Comparison of ENCODE assay signal across 9 cellular contexts in the genomic region with DNA sequence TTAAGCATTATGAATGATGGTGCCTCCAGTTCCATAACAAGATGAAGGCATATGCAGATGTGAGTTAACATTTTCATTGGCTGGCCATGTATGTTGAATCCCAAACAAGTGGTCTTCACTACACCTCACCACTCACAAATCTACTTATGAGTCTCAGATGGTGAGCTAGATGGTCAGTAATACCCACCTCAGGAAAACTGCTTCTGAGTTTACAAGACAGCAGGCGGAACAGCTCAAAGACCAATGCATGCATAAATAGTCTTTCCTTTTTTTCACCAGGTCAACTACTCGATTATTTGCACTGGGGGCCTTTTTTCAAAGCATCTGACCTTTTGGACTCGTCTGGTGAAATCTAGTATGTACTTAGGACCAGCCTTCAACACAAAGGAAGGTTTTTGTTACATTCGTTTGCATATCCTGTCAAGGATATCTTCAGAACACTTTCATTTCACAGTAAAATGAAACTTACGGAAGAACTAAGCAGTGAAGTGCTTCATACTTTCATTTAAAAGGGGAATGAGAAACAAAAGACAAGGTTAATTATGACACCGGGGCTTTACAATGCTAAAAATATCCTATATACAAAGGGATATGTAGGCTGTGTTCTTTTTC. TPM values are rescaled to one million over a fixed set of nuclear protein-coding genes. Genes with fewer than 3 reads are reported as not detected.
DNase-seq lines count a peak whose midpoint lies in the region; ATAC-seq and TF ChIP-seq lines count a peak whose summit lies in the region.
"Had no signal": no experiment of that assay in that cellular context is flagged by ENCODE, and none has a peak within 500 bp of the region (broad histone marks: within the 10 kb centered on the region; RNA-seq: fewer than 3 reads in every experiment).

No MANE protein-coding gene starts in this region.

- no peaks in the 10 kb centered on the region for H3K36me3 Mint-ChIP-seq in activated T-cell treated with anti-CD3 and anti-CD28 coated beads, Interleukin-2, amount 50 U/mL, for 24 hours (ENCODE audit: low read depth)

- H2AFZ ChIP-seq in smooth muscle cell (ENCODE audit: low read depth): no peak overlapping the region

- DNase-seq in activated T-cell treated with anti-CD3 and anti-CD28 coated beads, Interleukin-2, amount 50 U/mL, for 24 hours: no peak
- DNase-seq in activated T-cell treated with anti-CD3 and anti-CD28 coated beads, Interleukin-2, amount 50 U/mL, for 48 hours: no peak
- peak; percentile 12 for DNase-seq in HuH-7 (ENCODE audit: low spot score)
- DNase-seq in smooth muscle cell (lab: John Stamatoyannopoulos, UW; ENCODE audit: unreplicated experiment): no peak
- DNase-seq in kidney tubule cell (ENCODE audit: low spot score): no peak
- DNase-seq in NCI-H446 (lab: John Stamatoyannopoulos, UW): no peak
- DNase-seq in body of pancreas: no peak
- DNase-seq: SHP77 had no signal

- H3K36me3 ChIP-seq in smooth muscle cell (ENCODE audit: low read depth): no peaks in the 10 kb centered on the region
- no peaks in the 10 kb centered on the region for H3K36me3 ChIP-seq in body of pancreas (replicated peaks in 1 of 2; ENCODE audit: insufficient read depth in 1 of 2, low read depth in 2 of 2)

- peaks cover 34% of the 10 kb centered on the region for H3K27me3 Mint-ChIP-seq in activated T-cell treated with anti-CD3 and anti-CD28 coated beads, Interleukin-2, amount 50 U/mL, for 24 hours

- no peak overlapping the region for H3K4me2 ChIP-seq in smooth muscle cell

- no peak overlapping the region for H3K9ac ChIP-seq in smooth muscle cell (ENCODE audit: low read depth)

- H3K4me1 Mint-ChIP-seq in activated T-cell treated with anti-CD3 and anti-CD28 coated beads, Interleukin-2, amount 50 U/mL, for 24 hours (ENCODE audit: low read depth): peaks cover 17% of the 10 kb centered on the region

- TF ChIP-seq POLR2A in body of pancreas (IDR thresholded peaks at IDR 0.05): no peak

- H3K79me2 ChIP-seq in smooth muscle cell (ENCODE audit: low read depth): no peaks in the 10 kb centered on the region

- no peaks in the 10 kb centered on the region for H3K9me3 Mint-ChIP-seq in activated T-cell treated with anti-CD3 and anti-CD28 coated beads, Interleukin-2, amount 50 U/mL, for 24 hours

- peak overlapping the region; percentile 9 for H3K4me3 Mint-ChIP-seq in activated T-cell treated with anti-CD3 and anti-CD28 coated beads, Interleukin-2, amount 50 U/mL, for 24 hours

- WGBS in smooth muscle cell (ENCODE audit: low lambda C conversion rate): 71% methylated on average over 6 of the region's 6 CpGs
- WGBS in body of pancreas, 2 donors: 24 to 38% methylated on average over 6 of the region's 6 CpGs

- H3K9me3 ChIP-seq in smooth muscle cell (replicated peaks; ENCODE audit: low read depth) (no peaks in the 10 kb centered on the region), body of pancreas (no peaks in the 10 kb centered on the region)

- H3K27ac ChIP-seq in smooth muscle cell (ENCODE audit: low read depth) (no peak overlapping the region), body of pancreas (no peak overlapping the region)

- no peaks in the 10 kb centered on the region for H3F3A ChIP-seq in smooth muscle cell (ENCODE audit: low read depth)

- H3K4me3 ChIP-seq in smooth muscle cell (peak overlapping the region; percentile 7), body of pancreas (no peak overlapping the region)

- TF ChIP-seq CTCF in smooth muscle cell (IDR thresholded peaks at IDR 0.05; ENCODE audit: borderline replicate concordance, insufficient read depth, poor library complexity, severe bottlenecking) (no peak), body of pancreas (IDR thresholded peaks at IDR 0.05) (no peak)

- peak overlapping the region; percentile 66 for H3K27ac Mint-ChIP-seq in activated T-cell treated with anti-CD3 and anti-CD28 coated beads, Interleukin-2, amount 50 U/mL, for 24 hours

- H3K27me3 ChIP-seq in smooth muscle cell (ENCODE audit: low read depth): no peaks in the 10 kb centered on the region
- no peaks in the 10 kb centered on the region for H3K27me3 ChIP-seq in body of pancreas

- intact Hi-C loops in body of pancreas (cut with DNase I): no loop called here

- H4K20me1 ChIP-seq in smooth muscle cell (ENCODE audit: low read depth): no peaks in the 10 kb centered on the region

- H3K4me1 ChIP-seq in smooth muscle cell (ENCODE audit: low read depth) (no peaks in the 10 kb centered on the region), body of pancreas (no peaks in the 10 kb centered on the region)

- ATAC-seq in HG02571 (IDR thresholded peaks at IDR 0.05; ENCODE audit: unreplicated experiment): peak; percentile 90
- ATAC-seq in body of pancreas: no peak

RNA-seq across cellular contexts. Expression of gene TLR7, which starts 23.1 kb away (rescaled TPM):
- total RNA-seq in smooth muscle cell (0.27 TPM in 1 of 2 replicates, not detected in the other), body of pancreas (under 1 TPM in 1 of 2 donors, not detected in 1; 0.78 TPM)
- polyA plus RNA-seq in smooth muscle cell: not detected in 2 replicates

RNA-seq across cellular contexts. Expression of gene PRPS2, which starts 52.6 kb away (rescaled TPM):
- total RNA-seq in smooth muscle cell: 22.2 and 28.0 TPM in 2 replicates
- 13.4 and 14.5 TPM in 2 replicates for polyA plus RNA-seq in smooth muscle cell
- 10 to 100 TPM in 1 of 2 donors, 1 to 10 TPM in 1; 6.3 to 41.8 TPM for total RNA-seq in body of pancreas
